8 cellular contexts compared by ENCODE assay signal in the genomic region with DNA sequence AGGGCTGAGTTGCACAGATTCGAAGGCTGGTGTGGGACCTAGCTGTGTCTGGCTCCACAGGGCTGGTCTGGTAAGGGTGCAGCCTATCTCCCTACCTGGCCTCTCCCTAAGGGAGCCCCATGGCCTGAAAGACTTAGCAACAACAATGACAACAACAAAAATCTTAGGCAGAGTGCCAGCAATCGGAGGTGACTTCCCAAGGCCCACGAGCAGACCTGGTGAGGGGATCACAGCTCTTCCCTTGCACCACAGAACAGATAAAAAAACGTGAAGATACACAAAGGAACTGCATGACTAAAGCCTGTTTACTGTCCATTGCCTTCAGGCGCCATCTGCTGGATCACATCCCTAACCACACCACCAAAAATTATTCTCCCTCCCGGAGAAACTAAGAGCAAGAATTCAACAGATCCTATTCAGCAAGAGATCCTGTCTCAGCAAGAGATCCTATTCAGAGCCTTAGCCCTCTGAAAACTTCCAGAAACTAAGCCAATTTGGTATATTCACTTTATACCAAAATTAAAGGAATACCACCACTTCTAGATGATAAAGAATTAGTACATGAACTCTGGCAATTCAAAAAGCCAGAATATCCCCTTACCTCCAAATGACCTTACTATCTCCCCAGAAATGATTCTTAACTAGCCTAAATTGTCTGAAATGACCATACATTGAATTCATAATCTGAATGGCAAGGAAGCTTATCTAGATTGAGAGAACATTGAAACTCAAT. TPM values are rescaled to one million over a fixed set of nuclear protein-coding genes. Genes with fewer than 3 reads are reported as not detected.
DNase-seq lines count a peak whose midpoint lies in the region; ATAC-seq and TF ChIP-seq lines count a peak whose summit lies in the region.

No MANE protein-coding gene starts in this region.

- no peaks in the 10 kb centered on the region for H3K9me2 ChIP-seq in GM23338 (ENCODE audit: insufficient read depth)

- H3K27me3 ChIP-seq in GM23338 (ENCODE audit: insufficient read depth) (no peaks in the 10 kb centered on the region), brain microvascular endothelial cell (replicated peaks) (no peaks in the 10 kb centered on the region)

- H3K4me2 ChIP-seq in GM23338: no peak overlapping the region

- H3K9me3 Mint-ChIP-seq in GM23338: no peaks in the 10 kb centered on the region

- TF ChIP-seq CTCF in GM23338 (conservative IDR thresholded peaks at IDR 0.05; ENCODE audit: low read depth in 2 of 2): peak; percentile 85 to 91
- peak; percentile 85 for TF ChIP-seq CTCF in brain microvascular endothelial cell (IDR thresholded peaks at IDR 0.05; ENCODE audit: low read depth, low read length, missing control alignments)

- no peaks in the 10 kb centered on the region for H4K20me1 ChIP-seq in GM23338 (replicated peaks; ENCODE audit: insufficient read depth)

- H3K27ac ChIP-seq in GM23338 (ENCODE audit: low read depth) (no peak overlapping the region; the same call in 1 of the 2 replicates), brain microvascular endothelial cell (no peak overlapping the region)

- in situ Hi-C loops in brain microvascular endothelial cell (cut with HindIII; ENCODE audit: low pct_ligation_motif_present, low sequenced_read_pairs): no loop called here

- peak; percentile 69 for ATAC-seq in GM23338

- H3K27me3 Mint-ChIP-seq in GM23338 (ENCODE audit: insufficient read depth, low read depth, poor library complexity): peaks cover 2% of the 10 kb centered on the region

- no peak overlapping the region for H3K4me3 Mint-ChIP-seq in GM23338

- no peaks in the 10 kb centered on the region for H3F3A ChIP-seq in GM23338 (replicated peaks; ENCODE audit: low read depth)

- peak overlapping the region; percentile 84 for H3K27ac Mint-ChIP-seq in GM23338

- H2AFZ ChIP-seq in GM23338: no peak overlapping the region

- H3K36me3 Mint-ChIP-seq in GM23338 (ENCODE audit: low read depth): no peaks in the 10 kb centered on the region

- H3K36me3 ChIP-seq in GM23338 (ENCODE audit: insufficient read depth) (no peaks in the 10 kb centered on the region), brain microvascular endothelial cell (replicated peaks) (no peaks in the 10 kb centered on the region)

- peaks cover 41% of the 10 kb centered on the region for H3K4me1 Mint-ChIP-seq in GM23338

- peaks cover 30% of the 10 kb centered on the region for H3K4me1 ChIP-seq in GM23338 (ENCODE audit: insufficient read depth)

- H3K79me2 ChIP-seq in GM23338 (replicated peaks; ENCODE audit: insufficient read depth): peaks cover 3% of the 10 kb centered on the region

- DNase-seq in NCI-H510A treated with DMSO at 0.1 percent for 48 hours (lab: John Stamatoyannopoulos, UW) (peak; percentile 17), NCI-H510A (lab: John Stamatoyannopoulos, UW) (no peak), GM23338 (ENCODE audit: low spot score) (peak; percentile 84), Kasumi-1 (lab: John Stamatoyannopoulos, UW) (peak; percentile 70 to 73), T follicular helper cell (ENCODE audit: low read depth) (peak; percentile 17), brain microvascular endothelial cell (peak; percentile 64), iris pigment epithelial cell (ENCODE audit: low read depth) (peak; percentile 49)
- DNase-seq in stimulated activated CD4-positive, alpha-beta T cell treated with anti-CD3 and anti-CD28 coated beads, Interleukin-2, amount 100 ng/mL, for 48 hours: peak; percentile 15 to 26

- H3K4me3 ChIP-seq in GM23338: no peak overlapping the region
- H3K4me3 ChIP-seq in brain microvascular endothelial cell (ENCODE audit: low read depth, low read length): no peak overlapping the region

TF ChIP-seq in GM23338, 12 proteins besides CTCF, POLR2A, EP300 and RAD21 (continues in another document):
- TF ChIP-seq JUNB (IDR thresholded peaks at IDR 0.05; ENCODE audit: unreplicated experiment) (no peak), ZNF114 (CRISPR knock-in tag; IDR thresholded peaks at IDR 0.05) (no peak), EZH2 (IDR thresholded peaks at IDR 0.05; ENCODE audit: low read depth, unreplicated experiment) (no peak), NANOG (IDR thresholded peaks at IDR 0.05; ENCODE audit: borderline replicate concordance) (no peak), CREB1 (CRISPR knock-in tag; IDR thresholded peaks at IDR 0.05; ENCODE audit: low read depth) (no peak), ZNF331 (CRISPR knock-in tag; IDR thresholded peaks at IDR 0.05; ENCODE audit: low read depth) (no peak), EZH2phosphoT487 (IDR thresholded peaks at IDR 0.05; ENCODE audit: unreplicated experiment) (no peak)
- TF ChIP-seq, protein P1, sequence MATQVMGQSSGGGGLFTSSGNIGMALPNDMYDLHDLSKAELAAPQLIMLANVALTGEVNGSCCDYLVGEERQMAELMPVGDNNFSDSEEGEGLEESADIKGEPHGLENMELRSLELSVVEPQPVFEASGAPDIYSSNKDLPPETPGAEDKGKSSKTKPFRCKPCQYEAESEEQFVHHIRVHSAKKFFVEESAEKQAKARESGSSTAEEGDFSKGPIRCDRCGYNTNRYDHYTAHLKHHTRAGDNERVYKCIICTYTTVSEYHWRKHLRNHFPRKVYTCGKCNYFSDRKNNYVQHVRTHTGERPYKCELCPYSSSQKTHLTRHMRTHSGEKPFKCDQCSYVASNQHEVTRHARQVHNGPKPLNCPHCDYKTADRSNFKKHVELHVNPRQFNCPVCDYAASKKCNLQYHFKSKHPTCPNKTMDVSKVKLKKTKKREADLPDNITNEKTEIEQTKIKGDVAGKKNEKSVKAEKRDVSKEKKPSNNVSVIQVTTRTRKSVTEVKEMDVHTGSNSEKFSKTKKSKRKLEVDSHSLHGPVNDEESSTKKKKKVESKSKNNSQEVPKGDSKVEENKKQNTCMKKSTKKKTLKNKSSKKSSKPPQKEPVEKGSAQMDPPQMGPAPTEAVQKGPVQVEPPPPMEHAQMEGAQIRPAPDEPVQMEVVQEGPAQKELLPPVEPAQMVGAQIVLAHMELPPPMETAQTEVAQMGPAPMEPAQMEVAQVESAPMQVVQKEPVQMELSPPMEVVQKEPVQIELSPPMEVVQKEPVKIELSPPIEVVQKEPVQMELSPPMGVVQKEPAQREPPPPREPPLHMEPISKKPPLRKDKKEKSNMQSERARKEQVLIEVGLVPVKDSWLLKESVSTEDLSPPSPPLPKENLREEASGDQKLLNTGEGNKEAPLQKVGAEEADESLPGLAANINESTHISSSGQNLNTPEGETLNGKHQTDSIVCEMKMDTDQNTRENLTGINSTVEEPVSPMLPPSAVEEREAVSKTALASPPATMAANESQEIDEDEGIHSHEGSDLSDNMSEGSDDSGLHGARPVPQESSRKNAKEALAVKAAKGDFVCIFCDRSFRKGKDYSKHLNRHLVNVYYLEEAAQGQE (IDR thresholded peaks at IDR 0.05; ENCODE audit: unreplicated experiment): no peak

RNA-seq across cellular contexts. Expression of gene OR5K4, which starts 24.1 kb away (rescaled TPM):
- not detected in 2 replicates for total RNA-seq in GM23338 (2014; rRNA removed; shearing (Covaris generic))
- not detected in 2 replicates for polyA plus RNA-seq in GM23338 (2016; fragmentation: Nextera tagmentation; extraction: Ambion mirVana)

RNA-seq across cellular contexts. Expression of gene OR5H2, which starts 47.3 kb away (rescaled TPM):
- not detected in 2 replicates for total RNA-seq in GM23338 (2014; rRNA removed; shearing (Covaris generic))
- 0.56 and 1.1 TPM in 2 replicates for polyA plus RNA-seq in GM23338 (2016; fragmentation: Nextera tagmentation; extraction: Ambion mirVana)
